27 cellular contexts compared by ENCODE assay signal in the genomic region with DNA sequence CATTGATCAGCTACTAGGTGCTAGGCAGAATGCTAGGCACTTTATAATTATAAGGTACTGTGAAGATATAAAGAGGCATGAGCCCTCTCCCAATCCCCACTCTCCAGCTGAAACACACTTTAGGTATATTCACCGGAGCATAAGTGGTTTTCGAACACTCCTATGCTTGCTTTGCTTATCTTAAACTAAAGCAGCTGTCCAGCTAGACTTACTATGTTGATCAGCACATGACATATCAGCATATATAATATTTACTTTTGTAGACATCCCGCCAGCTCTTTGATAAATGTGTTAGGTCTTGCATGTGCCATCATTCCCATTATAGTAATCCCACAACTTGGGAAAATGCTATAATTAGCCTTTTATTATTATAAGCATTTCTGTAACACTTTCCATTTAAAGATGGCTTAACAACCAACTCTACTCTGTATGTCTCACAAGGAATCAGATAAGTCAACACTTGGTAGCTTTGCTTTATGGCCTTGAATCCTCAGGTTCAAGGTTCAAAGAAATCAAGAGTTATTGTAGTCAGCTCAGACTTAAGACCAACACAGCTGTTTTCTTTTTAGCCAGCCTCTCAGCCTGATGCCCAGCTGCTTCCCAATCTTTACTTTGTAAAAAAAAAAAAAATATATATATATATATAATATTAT.
A peak's percentile ranks its signal among the peaks of the same experiment; 100 is the strongest.
DNase-seq lines count a peak whose midpoint lies in the region; FAIRE-seq and TF ChIP-seq lines count a peak whose summit lies in the region.
"Had no signal": no experiment of that assay in that cellular context is flagged by ENCODE, and none has a peak within 500 bp of the region (broad histone marks: within the 10 kb centered on the region; RNA-seq: fewer than 3 reads in every experiment).

No MANE protein-coding gene starts in this region.

- H3K9me3 ChIP-seq in mammary epithelial cell (replicated peaks; ENCODE audit: insufficient read depth, low read length) (no peaks in the 10 kb centered on the region), keratinocyte (ENCODE audit: control insufficient read depth, low read depth, low read length) (no peaks in the 10 kb centered on the region), sigmoid colon (no peaks in the 10 kb centered on the region), transverse colon (no peaks in the 10 kb centered on the region)
- H3K9me3 ChIP-seq: BE2C, Peyer's patch, prostate gland, upper lobe of left lung had no signal

- DNase-seq in mammary epithelial cell: no peak
- DNase-seq in keratinocyte (ENCODE audit: low read depth, low spot score): no peak
- DNase-seq in sigmoid colon: no peak
- no peak for DNase-seq in transverse colon
- DNase-seq in stimulated activated naive CD4-positive, alpha-beta T cell (lab: John Stamatoyannopoulos, UW): no peak
- DNase-seq in activated CD4-positive, alpha-beta T cell treated with anti-CD3 and anti-CD28 coated beads, Interleukin-2, amount 50 U/mL, for 1 hour: no peak
- no peak for DNase-seq in amygdala (lab: John Stamatoyannopoulos, UW)
- no peak for DNase-seq in NCI-H1417 treated with DMSO at 0.1 percent for 48 hours (lab: John Stamatoyannopoulos, UW)
- DNase-seq: activated CD4-positive, alpha-beta T cell treated with anti-CD3 and anti-CD28 coated beads for 1 hour; activated naive CD4-positive, alpha-beta T cell treated with anti-CD3 and anti-CD28 coated beads, Interleukin-2, amount 10 ng/mL, durations not matched to agents 7 days and 5 days; BE2C; CD8-positive, alpha-beta T cell; DMS 273 treated with DMSO at 0.1 percent for 48 hours; GOT3; KG1; left ventricle myocardium superior; naive thymus-derived CD8-positive, alpha-beta T cell; NCI-H774; nucleus accumbens; Peyer's patch; SHP77; stimulated activated naive CD8-positive, alpha-beta T cell treated with anti-CD3 and anti-CD28 coated beads, Interleukin-15, Interleukin-2, amounts not matched to agents 100 U/mL and 50 U/mL, for 24 hours; T-helper 2 cell; upper lobe of left lung had no signal

- intact Hi-C loops in mammary epithelial cell (cut with micrococcal nuclease): no loop called here
- intact Hi-C loops in sigmoid colon (cut with DNase I): no loop called here
- intact Hi-C loops in transverse colon (cut with DNase I; ENCODE audit: low total_unique reads): no loop called here

- H3K4me1 ChIP-seq in mammary epithelial cell (ENCODE audit: insufficient read depth, low read length): peaks cover 38% of the 10 kb centered on the region
- peaks cover 37% of the 10 kb centered on the region for H3K4me1 ChIP-seq in keratinocyte (ENCODE audit: control insufficient read depth, extremely low read depth, insufficient read depth, low read length)
- peaks cover 0 to 71% (median 40%) of the 10 kb centered on the region in 4 donors for H3K4me1 ChIP-seq in sigmoid colon
- H3K4me1 ChIP-seq in transverse colon: peaks cover 12 to 36% (median 23%) of the 10 kb centered on the region in 4 donors
- H3K4me1 ChIP-seq: BE2C, prostate gland had no signal

- H3K9ac ChIP-seq in mammary epithelial cell (ENCODE audit: insufficient read depth, low read length) (no peak overlapping the region), keratinocyte (ENCODE audit: control insufficient read depth, extremely low read depth, insufficient read depth, low read length) (no peak overlapping the region)

- H3K27ac ChIP-seq in mammary epithelial cell (ENCODE audit: insufficient read depth, low read depth, low read length) (no peak overlapping the region), keratinocyte (ENCODE audit: control insufficient read depth, insufficient read depth, low read length) (no peak overlapping the region), sigmoid colon (peak overlapping the region; percentile 58 to 70 (median 64)), transverse colon (peak overlapping the region; percentile 33 to 59 (median 46))
- H3K27ac ChIP-seq: adrenal gland, HL-60, upper lobe of left lung had no signal

- H2AFZ ChIP-seq in mammary epithelial cell (ENCODE audit: low read depth, low read length) (no peak overlapping the region), keratinocyte (ENCODE audit: control insufficient read depth, low read length) (no peak overlapping the region)

- TF ChIP-seq CTCF in mammary epithelial cell (conservative IDR thresholded peaks at IDR 0.05 in 1 of 2, IDR thresholded peaks at IDR 0.05 in 1 of 2; ENCODE audit: extremely low read depth in 1 of 2, insufficient read depth in 1 of 2, low read depth in 1 of 2, low read length in 2 of 2) (no peak), keratinocyte (optimal IDR thresholded peaks at IDR 0.05 in 1 of 3, IDR thresholded peaks at IDR 0.05 in 1 of 3, conservative IDR thresholded peaks at IDR 0.05 in 1 of 3; ENCODE audit: extremely low read depth in 1 of 3, insufficient read depth in 2 of 3, low read length in 3 of 3) (no peak), sigmoid colon (IDR thresholded peaks at IDR 0.05) (no peak), transverse colon (IDR thresholded peaks at IDR 0.05) (no peak)

- no peaks in the 10 kb centered on the region for H3K79me2 ChIP-seq in mammary epithelial cell (ENCODE audit: insufficient read depth, low read length)
- no peaks in the 10 kb centered on the region for H3K79me2 ChIP-seq in keratinocyte (ENCODE audit: control insufficient read depth, insufficient read depth, low read length)

- CTCF ChIA-PET in mammary epithelial cell (lab: Charles Lee; ENCODE audit: low non-redundant PET): interaction anchor here (0.6 kb wide), 1 partner anchor 335 kb away, joined by 3 read pairs; no protein-coding TSS in a partner anchor

- no TSS peak for BruUV-seq in mammary epithelial cell (replicated peaks; lab: Mats Ljungman, UMichigan)

- in situ Hi-C loops in mammary epithelial cell (cut with MboI; ENCODE audit: low sequenced_read_pairs in 2 of 2) (no loop called here), transverse colon (cut with MboI; ENCODE audit: low pct_ligation_motif_present in 1 of 4, low pct_unique_long_range_greater_than_20kb in 1 of 4, low sequenced_read_pairs in 3 of 4) (no loop called here)

- H3K36me3 ChIP-seq in mammary epithelial cell (ENCODE audit: insufficient read depth, low read length): no peaks in the 10 kb centered on the region
- H3K36me3 ChIP-seq in keratinocyte (ENCODE audit: control insufficient read depth in 2 of 2, extremely low read depth in 1 of 2, insufficient read depth in 2 of 2, low read length in 2 of 2): no peaks in the 10 kb centered on the region
- no peaks in the 10 kb centered on the region for H3K36me3 ChIP-seq in sigmoid colon
- H3K36me3 ChIP-seq in transverse colon: no peaks in the 10 kb centered on the region
- H3K36me3 ChIP-seq: adrenal gland, BE2C, Peyer's patch, prostate gland, upper lobe of left lung had no signal

- no peak for TF ChIP-seq EP300 in sigmoid colon (IDR thresholded peaks at IDR 0.05)
- TF ChIP-seq EP300 in transverse colon (IDR thresholded peaks at IDR 0.05; ENCODE audit: low read depth): no peak

- H3K9me1 ChIP-seq in keratinocyte (ENCODE audit: control insufficient read depth, extremely low read depth, insufficient read depth, low read length): no peaks in the 10 kb centered on the region

- dilution Hi-C loops in mammary epithelial cell (cut with HindIII; ENCODE audit: low sequenced_read_pairs): no loop called here
- dilution Hi-C loops in keratinocyte (cut with MboI; ENCODE audit: extremely low pct_ligation_motif_present, low sequenced_read_pairs): no loop called here

- no peak for FAIRE-seq in keratinocyte (lab: Jason Lieb, UNC)

- TF ChIP-seq POLR2A in sigmoid colon (IDR thresholded peaks at IDR 0.05) (no peak), transverse colon (IDR thresholded peaks at IDR 0.05) (no peak)

- H3K4me3 ChIP-seq in mammary epithelial cell (replicated peaks in 1 of 3; ENCODE audit: insufficient read depth in 1 of 3, low read depth in 2 of 3, low read length in 3 of 3) (no peak overlapping the region), keratinocyte (ENCODE audit: control insufficient read depth in 2 of 3, extremely low read depth in 1 of 3, insufficient read depth in 2 of 3, low read depth in 1 of 3, low read length in 3 of 3) (no peak overlapping the region), sigmoid colon (no peak overlapping the region), transverse colon (no peak overlapping the region)
- H3K4me3 ChIP-seq: adrenal gland, Peyer's patch, prostate gland, upper lobe of left lung had no signal

- H3K27me3 ChIP-seq in mammary epithelial cell (ENCODE audit: insufficient read depth, low read length): no peaks in the 10 kb centered on the region
- no peaks in the 10 kb centered on the region for H3K27me3 ChIP-seq in keratinocyte (ENCODE audit: control insufficient read depth, extremely low read depth, insufficient read depth, low read length)
- H3K27me3 ChIP-seq in sigmoid colon: no peaks in the 10 kb centered on the region
- no peaks in the 10 kb centered on the region for H3K27me3 ChIP-seq in transverse colon
- H3K27me3 ChIP-seq: adrenal gland, BE2C, Peyer's patch, upper lobe of left lung had no signal

- H3K4me2 ChIP-seq in mammary epithelial cell (ENCODE audit: insufficient read depth, low read depth, low read length) (peak overlapping the region; percentile 48), keratinocyte (ENCODE audit: control insufficient read depth, extremely low read depth, insufficient read depth, low read depth, low read length) (peak overlapping the region; percentile 55)

- 97% methylated on average over 3 of the region's 3 CpGs for WGBS in mammary epithelial cell (ENCODE audit: low coverage, missing lambda C conversion rate)
- 16 to 60% methylated on average over 3 of the region's 3 CpGs for WGBS in sigmoid colon, 2 donors
- WGBS in transverse colon (ENCODE audit: low coverage in 1 of 2), 2 donors: 49 to 50% methylated on average over 3 of the region's 3 CpGs

- no peaks in the 10 kb centered on the region for H4K20me1 ChIP-seq in mammary epithelial cell (ENCODE audit: insufficient read depth, low read length)
- no peaks in the 10 kb centered on the region for H4K20me1 ChIP-seq in keratinocyte (ENCODE audit: control insufficient read depth, extremely low read depth, insufficient read depth, low read length)

Comparison
In these comparisons a context has a peak if more than half of its experiments do, and no peak if none do; other contexts are left out.
1. H3K27ac ChIP-seq: peak in sigmoid colon (4 of 4) and transverse colon (4 of 4); none in mammary epithelial cell (single experiment) and keratinocyte (single experiment).